31 cellular contexts compared by ENCODE assay signal in genomic region chr15:96574766-96575165, GRCh38.
"Had no signal": no experiment of that assay in that cellular context is flagged by ENCODE, and none has a peak within 500 bp of the region (broad histone marks: within the 10 kb centered on the region; RNA-seq: fewer than 3 reads in every experiment).

No MANE protein-coding gene starts in this region.

- DNase-seq: naive thymus-derived CD4-positive, alpha-beta T cell; natural killer cell; nucleus accumbens; pancreas; psoas muscle; right cardiac atrium; right lobe of liver; spleen; stimulated activated CD4-positive, alpha-beta T cell treated with anti-CD3 and anti-CD28 coated beads, Interleukin-12 subunit alpha, Interleukin-12 subunit beta, amount 100 ng/mL, for 4 hours; stimulated activated CD4-positive, alpha-beta T cell treated with anti-CD3 and anti-CD28 coated beads, Interleukin-1b, Interleukin-23, amount 100 ng/mL, for 48 hours; stimulated activated CD4-positive, alpha-beta T cell treated with anti-CD3 and anti-CD28 coated beads, Interleukin-4, amount 100 ng/mL, for 1 hour; stimulated activated CD4-positive, alpha-beta T cell treated with anti-CD3 and anti-CD28 coated beads, Interleukin-4, amount 100 ng/mL, for 4 hours; stimulated activated CD8-positive, alpha-beta memory T cell treated with anti-CD3 and anti-CD28 coated beads, Interleukin-4, amount 100 ng/mL, for 48 hours; stimulated activated naive CD4-positive, alpha-beta T cell; stimulated activated naive CD8-positive, alpha-beta T cell treated with anti-CD3 and anti-CD28 coated beads, Interleukin-15, amount 100 ng/mL, for 72 hours; stimulated activated naive CD8-positive, alpha-beta T cell treated with anti-CD3 and anti-CD28 coated beads, Interleukin-15, Interleukin-2, amounts not matched to agents 100 U/mL and 50 U/mL, for 24 hours; substantia nigra; testis; tibial artery; transverse colon; upper lobe of right lung; uterus had no signal

- H3K27ac Mint-ChIP-seq: naive thymus-derived CD4-positive, alpha-beta T cell; natural killer cell; nephron; neural progenitor cell; progenitor cell of endocrine pancreas; stimulated activated memory B cell treated with anti-CD40 and anti-IgM and Interleukin-4, amounts not matched to agents 10 μg/mL and 1 μg/mL and 100 μg/mL, for 72 hours; stimulated activated naive CD8-positive, alpha-beta T cell treated with anti-CD3 and anti-CD28 coated beads, Interleukin-15, amount 100 ng/mL, for 72 hours; type B pancreatic cell had no signal

- H3K4me3 Mint-ChIP-seq: naive thymus-derived CD4-positive, alpha-beta T cell; natural killer cell; nephron; neural progenitor cell; stimulated activated memory B cell treated with anti-CD40 and anti-IgM and Interleukin-4, amounts not matched to agents 10 μg/mL and 1 μg/mL and 100 μg/mL, for 72 hours; stimulated activated naive CD8-positive, alpha-beta T cell treated with anti-CD3 and anti-CD28 coated beads, Interleukin-15, amount 100 ng/mL, for 72 hours; type B pancreatic cell had no signal

- H3K4me2 ChIP-seq: neural progenitor cell, smooth muscle cell had no signal

- H3K9me3 ChIP-seq: neutrophil, pancreas, psoas muscle, right lobe of liver, suprapubic skin, testis, tibial artery, transverse colon, upper lobe of right lung, uterus had no signal

- H3K9me3 Mint-ChIP-seq: natural killer cell, nephron, neural progenitor cell, type B pancreatic cell had no signal

- H3K27me3 ChIP-seq: neural progenitor cell, neutrophil, pancreas, right lobe of liver, spleen, suprapubic skin, testis, tibial artery, transverse colon, upper lobe of right lung, uterus had no signal

- H2AFZ ChIP-seq: neural progenitor cell had no signal

- H3K36me3 ChIP-seq: neural progenitor cell, neutrophil, pancreas, right lobe of liver, spleen, suprapubic skin, tibial artery, transverse colon, upper lobe of right lung, uterus had no signal

- H3K4me3 ChIP-seq: neural progenitor cell, pancreas, psoas muscle, right lobe of liver, skin epidermis, smooth muscle cell, spleen, suprapubic skin, testis, tibial artery, transverse colon, upper lobe of right lung, uterus had no signal

- H3K4me1 Mint-ChIP-seq: naive thymus-derived CD4-positive, alpha-beta T cell; natural killer cell; nephron; neural progenitor cell; stimulated activated memory B cell treated with anti-CD40 and anti-IgM and Interleukin-4, amounts not matched to agents 10 μg/mL and 1 μg/mL and 100 μg/mL, for 72 hours; stimulated activated naive CD8-positive, alpha-beta T cell treated with anti-CD3 and anti-CD28 coated beads, Interleukin-15, amount 100 ng/mL, for 72 hours had no signal

- H3K27ac ChIP-seq: neural progenitor cell, neutrophil, pancreas, psoas muscle, right lobe of liver, skin epidermis, spleen, suprapubic skin, testis, tibial artery, transverse colon, upper lobe of right lung, uterus had no signal

- H3K27me3 Mint-ChIP-seq: stimulated activated memory B cell treated with anti-CD40 and anti-IgM and Interleukin-4, amounts not matched to agents 10 μg/mL and 1 μg/mL and 100 μg/mL, for 72 hours had no signal

- H3K4me1 ChIP-seq: pancreas, psoas muscle, right lobe of liver, spleen, suprapubic skin, testis, tibial artery, transverse colon, upper lobe of right lung, uterus had no signal

- H3K9ac ChIP-seq: neural progenitor cell had no signal

- H3K36me3 Mint-ChIP-seq: natural killer cell; neural progenitor cell; stimulated activated memory B cell treated with anti-CD40 and anti-IgM and Interleukin-4, amounts not matched to agents 10 μg/mL and 1 μg/mL and 100 μg/mL, for 72 hours; type B pancreatic cell had no signal

- FAIRE-seq: pancreas had no signal
